Comparison of ENCODE assay signal across 27 cellular contexts in genomic region chr5:158903006-158903405, GRCh38.
DNase-seq lines count a peak whose midpoint lies in the region; ATAC-seq, FAIRE-seq and TF ChIP-seq lines count a peak whose summit lies in the region.
"Had no signal": no experiment of that assay in that cellular context is flagged by ENCODE, and none has a peak within 500 bp of the region (broad histone marks: within the 10 kb centered on the region; RNA-seq: fewer than 3 reads in every experiment).

No MANE protein-coding gene starts in this region.

- no peaks in the 10 kb centered on the region for H3K9me2 ChIP-seq in OCI-LY1 (ENCODE audit: low read depth, low read length)

- H3K9ac ChIP-seq in OCI-LY1 (ENCODE audit: low read length): no peak overlapping the region
- H3K9ac ChIP-seq: KMS-11 had no signal

- FAIRE-seq in small intestine (lab: Jason Lieb, UNC): no peak
- FAIRE-seq: A549, GM12891, H1 had no signal

- H3F3A ChIP-seq in OCI-LY1 (ENCODE audit: insufficient read depth, low read length): no peaks in the 10 kb centered on the region

- no peak for ATAC-seq in memory B cell (ENCODE audit: low read depth)
- no peak for ATAC-seq in stimulated activated naive B cell treated with anti-CD40 and anti-IgM and Interleukin-4, amounts not matched to agents 10 μg/mL and 1 μg/mL and 100 μg/mL, for 72 hours (replicated peaks)
- ATAC-seq: A549; CD8-positive, alpha-beta T cell; Right ventricle myocardium inferior had no signal

- H3K27me3 Mint-ChIP-seq in memory B cell: no peaks in the 10 kb centered on the region
- no peaks in the 10 kb centered on the region for H3K27me3 Mint-ChIP-seq in stimulated activated naive B cell treated with anti-CD40 and anti-IgM and Interleukin-4, amounts not matched to agents 10 μg/mL and 1 μg/mL and 100 μg/mL, for 72 hours
- H3K27me3 Mint-ChIP-seq in activated naive CD8-positive, alpha-beta T cell treated with anti-CD3 and anti-CD28 coated beads for 36 hours: peaks cover 3% of the 10 kb centered on the region

- TF ChIP-seq CTCF in OCI-LY1 (IDR thresholded peaks at IDR 0.05; ENCODE audit: low read length): no peak

- peaks cover 3% of the 10 kb centered on the region for H3K9me3 Mint-ChIP-seq in memory B cell
- H3K9me3 Mint-ChIP-seq in stimulated activated naive B cell treated with anti-CD40 and anti-IgM and Interleukin-4, amounts not matched to agents 10 μg/mL and 1 μg/mL and 100 μg/mL, for 72 hours: peaks cover 0 to 2% of the 10 kb centered on the region in 2 donors
- no peaks in the 10 kb centered on the region for H3K9me3 Mint-ChIP-seq in activated naive CD8-positive, alpha-beta T cell treated with anti-CD3 and anti-CD28 coated beads for 36 hours
- H3K9me3 Mint-ChIP-seq: CD8-positive, alpha-beta T cell had no signal

- 60 to 63% (median 60%) methylated on average over 6 of the region's 6 CpGs for WGBS in small intestine, 3 donors

- H3K36me3 Mint-ChIP-seq in memory B cell: peaks cover 6% of the 10 kb centered on the region
- peaks cover 41 to 60% of the 10 kb centered on the region in 2 donors for H3K36me3 Mint-ChIP-seq in stimulated activated naive B cell treated with anti-CD40 and anti-IgM and Interleukin-4, amounts not matched to agents 10 μg/mL and 1 μg/mL and 100 μg/mL, for 72 hours
- no peaks in the 10 kb centered on the region for H3K36me3 Mint-ChIP-seq in activated naive CD8-positive, alpha-beta T cell treated with anti-CD3 and anti-CD28 coated beads for 36 hours
- H3K36me3 Mint-ChIP-seq: CD8-positive, alpha-beta T cell had no signal

- H3K79me2 ChIP-seq in OCI-LY1 (ENCODE audit: insufficient read depth, low read length): 0 out of 2 replicates have a peak, but pooled peaks cover 12% of the 10 kb centered on the region

- no peaks in the 10 kb centered on the region for H3K36me3 ChIP-seq in H7 (replicated peaks; ENCODE audit: control insufficient read depth, insufficient read depth, low read length)
- H3K36me3 ChIP-seq in OCI-LY1 (ENCODE audit: insufficient read depth, low read length): no peaks in the 10 kb centered on the region
- no peaks in the 10 kb centered on the region for H3K36me3 ChIP-seq in small intestine (ENCODE audit: control insufficient read depth in 2 of 2, insufficient read depth in 2 of 2, low read length in 2 of 2)

- peaks cover 73% of the 10 kb centered on the region for H3K4me1 ChIP-seq in OCI-LY1 (ENCODE audit: insufficient read depth, low read length, severe bottlenecking)
- H3K4me1 ChIP-seq in small intestine (ENCODE audit: control insufficient read depth in 2 of 2, insufficient read depth in 1 of 2, low read depth in 1 of 2, low read length in 1 of 2): no peaks in the 10 kb centered on the region
- H3K4me1 ChIP-seq: Caco-2 had no signal

- no peak overlapping the region for H3K4me2 ChIP-seq in OCI-LY1 (ENCODE audit: low read length)
- H3K4me2 ChIP-seq: A549, KMS-11, PC-9 had no signal

- H3K4me3 ChIP-seq in H7 (ENCODE audit: insufficient read depth, low read depth, low read length) (no peak overlapping the region), OCI-LY1 (ENCODE audit: low read depth, low read length, poor library complexity, severe bottlenecking) (no peak overlapping the region), small intestine (ENCODE audit: low read depth in 1 of 2, low read length in 2 of 2) (no peak overlapping the region)
- H3K4me3 ChIP-seq: A549, PC-9 had no signal

- no peaks in the 10 kb centered on the region for H4K20me1 ChIP-seq in OCI-LY1 (ENCODE audit: insufficient read depth, low read length)

- H2AFZ ChIP-seq in OCI-LY1 (ENCODE audit: low read length): no peak overlapping the region
- H2AFZ ChIP-seq: PC-9 had no signal

- H3K9me3 ChIP-seq in OCI-LY1 (ENCODE audit: low read length) (no peaks in the 10 kb centered on the region), small intestine (ENCODE audit: control insufficient read depth, low read depth) (no peaks in the 10 kb centered on the region)
- H3K9me3 ChIP-seq: A549, Caco-2 had no signal

- H3K27ac ChIP-seq in OCI-LY1 (ENCODE audit: low read depth, low read length, poor library complexity, severe bottlenecking) (peak overlapping the region; percentile 36), small intestine (ENCODE audit: low read depth in 1 of 2, low read length in 1 of 2) (no peak overlapping the region)
- H3K27ac ChIP-seq: A549, C4-2B, KMS-11, PC-9 had no signal

- no peaks in the 10 kb centered on the region for H3K27me3 ChIP-seq in H7 (ENCODE audit: control insufficient read depth, insufficient read depth, low read length)
- no peaks in the 10 kb centered on the region for H3K27me3 ChIP-seq in OCI-LY1 (ENCODE audit: insufficient read depth, low read length)
- peaks cover 0 to 6% of the 10 kb centered on the region in 2 donors for H3K27me3 ChIP-seq in small intestine (ENCODE audit: control insufficient read depth in 2 of 2, insufficient read depth in 2 of 2, low read length in 2 of 2)

- H3K4me1 Mint-ChIP-seq in memory B cell: peaks cover 50% of the 10 kb centered on the region
- peaks cover 39 to 78% of the 10 kb centered on the region in 2 donors for H3K4me1 Mint-ChIP-seq in stimulated activated naive B cell treated with anti-CD40 and anti-IgM and Interleukin-4, amounts not matched to agents 10 μg/mL and 1 μg/mL and 100 μg/mL, for 72 hours
- H3K4me1 Mint-ChIP-seq in activated naive CD8-positive, alpha-beta T cell treated with anti-CD3 and anti-CD28 coated beads for 36 hours: no peaks in the 10 kb centered on the region

- H3K4me3 Mint-ChIP-seq in memory B cell: no peak overlapping the region
- H3K4me3 Mint-ChIP-seq in stimulated activated naive B cell treated with anti-CD40 and anti-IgM and Interleukin-4, amounts not matched to agents 10 μg/mL and 1 μg/mL and 100 μg/mL, for 72 hours: no peak overlapping the region
- H3K4me3 Mint-ChIP-seq in activated naive CD8-positive, alpha-beta T cell treated with anti-CD3 and anti-CD28 coated beads for 36 hours: no peak overlapping the region
- H3K4me3 Mint-ChIP-seq: CD8-positive, alpha-beta T cell had no signal

- H3K27ac Mint-ChIP-seq in memory B cell: peak overlapping the region; percentile 73
- H3K27ac Mint-ChIP-seq in stimulated activated naive B cell treated with anti-CD40 and anti-IgM and Interleukin-4, amounts not matched to agents 10 μg/mL and 1 μg/mL and 100 μg/mL, for 72 hours: peak overlapping the region; percentile 16
- H3K27ac Mint-ChIP-seq in activated naive CD8-positive, alpha-beta T cell treated with anti-CD3 and anti-CD28 coated beads for 36 hours: no peak overlapping the region
- H3K27ac Mint-ChIP-seq: CD8-positive, alpha-beta T cell had no signal

- DNase-seq in H7 (peak; percentile 14), memory B cell (ENCODE audit: low spot score in 2 of 2) (no peak), H4 (ENCODE audit: low spot score) (no peak), small intestine (no peak)
- no peak for DNase-seq in stimulated activated naive B cell treated with anti-CD40 and anti-IgM and Interleukin-4, amounts not matched to agents 10 μg/mL and 1 μg/mL and 100 μg/mL, for 72 hours
- no peak for DNase-seq in activated naive CD8-positive, alpha-beta T cell treated with anti-CD3 and anti-CD28 coated beads for 36 hours
- DNase-seq: AML-193; Caco-2; CD8-positive, alpha-beta T cell; DMS79 treated with DMSO at 0.1 percent for 48 hours; GF-D8; NCI-H1048; NCI-H1417; NCI-H1694 treated with DMSO at 0.1 percent for 48 hours; NCI-H2107; NCI-H524; NCI-H748 treated with DMSO at 0.1 percent for 48 hours; NK-92 treated with Interleukin-12 subunit alpha and Interleukin-12 subunit beta, amount 100 ng/mL, for 24 hours; PC-9; T-helper 1 cell had no signal
